ENCODE assay signal across 34 cellular contexts in the genomic region with DNA sequence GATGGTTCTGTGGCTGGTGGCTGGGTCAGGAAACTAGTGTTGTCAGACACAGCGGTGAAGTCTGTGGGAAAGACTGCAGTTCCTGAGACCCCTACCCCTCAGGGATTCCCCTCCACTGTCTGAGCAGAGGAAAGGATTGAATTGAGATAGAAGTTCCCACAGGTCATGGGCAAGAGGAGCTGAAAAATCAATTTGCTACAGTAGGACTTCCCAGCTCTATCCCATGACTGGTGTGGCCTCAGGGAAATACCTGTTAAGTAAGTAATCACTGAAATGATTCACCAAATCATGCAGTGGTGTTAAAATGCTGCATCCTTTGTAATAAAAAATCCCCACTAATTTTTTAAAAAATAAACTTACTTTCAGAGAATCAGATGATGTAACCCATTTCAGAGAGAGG. TPM values are rescaled to one million over a fixed set of nuclear protein-coding genes. Genes with fewer than 3 reads are reported as not detected.
DNase-seq lines count a peak whose midpoint lies in the region; ATAC-seq, FAIRE-seq and TF ChIP-seq lines count a peak whose summit lies in the region.
"Had no signal": no experiment of that assay in that cellular context is flagged by ENCODE, and none has a peak within 500 bp of the region (broad histone marks: within the 10 kb centered on the region; RNA-seq: fewer than 3 reads in every experiment).

No MANE protein-coding gene starts in this region.

- DNase-seq in EL: peak; percentile 57
- peak; percentile 24 for DNase-seq in NCI-H226
- DNase-seq in H1 (ENCODE audit: low read depth in 1 of 2, low spot score in 2 of 2): no peak
- no peak for DNase-seq in neural crest cell (ENCODE audit: low read depth, low spot score)
- no peak for DNase-seq in effector memory CD8-positive, alpha-beta T cell
- DNase-seq in prostate gland (ENCODE audit: low spot score): no peak
- DNase-seq in GM19238 (ENCODE audit: insufficient read length, low spot score): no peak
- no peak for DNase-seq in pancreas
- DNase-seq: activated CD4-positive, alpha-beta memory T cell treated with anti-CD3 and anti-CD28 coated beads for 36 hours; activated CD4-positive, CD25-positive, alpha-beta regulatory T cell treated with anti-CD3 and anti-CD28 coated beads, Interleukin-2, amount 50 U/mL, for 72 hours; activated CD8-positive, alpha-beta memory T cell treated with anti-CD3 and anti-CD28 coated beads, Interleukin-2, amount 50 U/mL, for 4 hours; anterior cingulate cortex; BE2C; caudate nucleus; cortex of kidney; DMS153; endodermal cell; MG63; natural killer cell; NCI-H1105 treated with DMSO at 0.1 percent for 48 hours; NCI-H2029; NCI-H69; right cardiac atrium; RPMI8226; spleen; upper lobe of right lung had no signal

- no peak overlapping the region for H2BK120ac ChIP-seq in H1 (replicated peaks; ENCODE audit: low read depth, low read length)

- peaks cover 24% of the 10 kb centered on the region for H3K4me1 Mint-ChIP-seq in neural crest cell
- no peaks in the 10 kb centered on the region for H3K4me1 Mint-ChIP-seq in effector memory CD8-positive, alpha-beta T cell (ENCODE audit: low read depth in 2 of 2)
- H3K4me1 Mint-ChIP-seq: activated naive CD4-positive, alpha-beta T cell treated with anti-CD3 and anti-CD28 coated beads, Interleukin-2, amount 50 U/mL, for 24 hours; natural killer cell had no signal

- H3K79me2 ChIP-seq in H1 (ENCODE audit: control insufficient read depth in 1 of 2, insufficient read depth in 2 of 2, low read length in 2 of 2): no peaks in the 10 kb centered on the region
- H3K79me2 ChIP-seq: parathyroid adenoma had no signal

- H3K27ac ChIP-seq in H1 (ENCODE audit: low read depth, low read length) (no peak overlapping the region), prostate gland (no peak overlapping the region), pancreas (no peak overlapping the region)
- H3K27ac ChIP-seq: parathyroid adenoma, SK-N-MC, upper lobe of right lung had no signal

- no peak overlapping the region for H2BK20ac ChIP-seq in H1 (ENCODE audit: low read length)

- H3K27ac Mint-ChIP-seq in neural crest cell (ENCODE audit: unreplicated experiment): peak overlapping the region; percentile 16
- no peak overlapping the region for H3K27ac Mint-ChIP-seq in effector memory CD8-positive, alpha-beta T cell
- H3K27ac Mint-ChIP-seq: activated CD4-positive, alpha-beta memory T cell treated with anti-CD3 and anti-CD28 coated beads for 36 hours; activated naive CD4-positive, alpha-beta T cell treated with anti-CD3 and anti-CD28 coated beads, Interleukin-2, amount 50 U/mL, for 24 hours; activated T-helper 2 cell treated with anti-CD3 and anti-CD28 coated beads, Interferon-gamma antibody, Interleukin-2, Interleukin-4, amounts not matched to agents 10 μg/mL and 5 μg/mL and 100 μg/mL, durations not matched to agents 14 hours and 24 hours and 36 hours; endodermal cell; natural killer cell; T-helper 1 cell treated with Interleukin-12 subunit alpha and Interleukin-12 subunit beta and Interleukin-4 antibody, amounts not matched to agents 30 μg/mL and 1 μg/mL, for 36 hours had no signal

- H2BK15ac ChIP-seq in H1 (ENCODE audit: low read length): no peak overlapping the region

- CTCF ChIA-PET in H1 (lab: Charles Lee; ENCODE audit: partially characterized antibody): interaction anchor here (1.1 to 1.6 kb wide), 2 partner anchors 10 to 21 kb away, joined by 3 read pairs; no protein-coding TSS in a partner anchor

- H3K27me3 ChIP-seq in H1 (replicated peaks in 1 of 4; ENCODE audit: control insufficient read depth in 3 of 4, extremely low read depth in 1 of 4, insufficient read depth in 3 of 4, low read length in 3 of 4): no peaks in the 10 kb centered on the region
- no peaks in the 10 kb centered on the region for H3K27me3 ChIP-seq in prostate gland (replicated peaks; ENCODE audit: insufficient read depth)
- H3K27me3 ChIP-seq in pancreas: no peaks in the 10 kb centered on the region
- H3K27me3 ChIP-seq: MG63, upper lobe of right lung had no signal

- H2AFZ ChIP-seq in H1 (ENCODE audit: low read length): 0 out of 2 replicates have a peak overlapping the region, but pooled peaks have one; percentile 41

- no peak for ATAC-seq in effector memory CD8-positive, alpha-beta T cell (replicated peaks)
- ATAC-seq in pancreas: no peak
- ATAC-seq: natural killer cell had no signal

- H4K5ac ChIP-seq in H1 (ENCODE audit: insufficient read length, low read depth, low read length): no peak overlapping the region

- H3K56ac ChIP-seq in H1 (replicated peaks; ENCODE audit: insufficient read length, low read depth, low read length): no peak overlapping the region

- no peak overlapping the region for H4K91ac ChIP-seq in H1 (replicated peaks; ENCODE audit: insufficient read length, low read length)

- no peak overlapping the region for H3K9ac ChIP-seq in H1 (replicated peaks in 1 of 4; ENCODE audit: extremely low read depth in 1 of 4, low read depth in 3 of 4, low read length in 3 of 4)
- H3K9ac ChIP-seq: parathyroid adenoma had no signal

- TF ChIP-seq EP300 in H1 (IDR thresholded peaks at IDR 0.05; ENCODE audit: borderline replicate concordance in 1 of 2, low read depth in 2 of 2, low read length in 2 of 2): no peak

- TF ChIP-seq RAD21 in H1 (IDR thresholded peaks at IDR 0.05 in 1 of 2, conservative IDR thresholded peaks at IDR 0.05 in 1 of 2; ENCODE audit: low read depth in 2 of 2, low read length in 2 of 2): no peak

- no peak for TF ChIP-seq CTCF in H1 (IDR thresholded peaks at IDR 0.05; ENCODE audit: control extremely low read depth in 1 of 3, insufficient read depth in 1 of 3, low read depth in 1 of 3, low read length in 3 of 3)
- TF ChIP-seq CTCF in neural crest cell (conservative IDR thresholded peaks at IDR 0.05): no peak
- TF ChIP-seq CTCF in prostate gland (IDR thresholded peaks at IDR 0.05): no peak
- TF ChIP-seq CTCF in pancreas (IDR thresholded peaks at IDR 0.05): no peak

- WGBS in H1 (ENCODE audit: extremely low coverage in 1 of 2, insufficient coverage in 1 of 2, insufficient read length in 1 of 2, insufficient replicate concordance in 2 of 2, low coverage in 1 of 2, low lambda C conversion rate in 2 of 2, missing lambda C conversion rate in 1 of 2), 2 experiments: 100% methylated on average over 1 of the region's 1 CpG; no CpG with 5 or more reads in 1 of the 2 experiments
- 100% methylated on average over 1 of the region's 1 CpG for WGBS in prostate gland
- 94 to 95% methylated on average over 1 of the region's 1 CpG for WGBS in pancreas, 2 donors

- H4K8ac ChIP-seq in H1 (ENCODE audit: extremely low read depth, insufficient read depth, low read length): no peak overlapping the region

- H4K20me1 ChIP-seq in H1 (replicated peaks in 1 of 2; ENCODE audit: control insufficient read depth in 1 of 2, insufficient read depth in 2 of 2, low read length in 2 of 2): no peaks in the 10 kb centered on the region

- no peak overlapping the region for H3K4me3 ChIP-seq in H1 (ENCODE audit: extremely low read depth in 1 of 4, insufficient read depth in 2 of 4, low read depth in 3 of 4, low read length in 4 of 4)
- no peak overlapping the region for H3K4me3 ChIP-seq in prostate gland
- H3K4me3 ChIP-seq in pancreas: no peak overlapping the region
- H3K4me3 ChIP-seq: MG63, SK-N-MC, spleen, upper lobe of right lung had no signal

- H3K27me3 Mint-ChIP-seq in neural crest cell (ENCODE audit: low read depth): no peaks in the 10 kb centered on the region
- H3K27me3 Mint-ChIP-seq in effector memory CD8-positive, alpha-beta T cell: peaks cover 25 to 61% of the 10 kb centered on the region in 2 donors

- H3K18ac ChIP-seq in H1 (ENCODE audit: extremely low read depth, low read length): no peak overlapping the region

- no peaks in the 10 kb centered on the region for H3K36me3 ChIP-seq in H1 (ENCODE audit: control insufficient read depth in 2 of 4, insufficient read depth in 4 of 4, low read length in 3 of 4)
- no peaks in the 10 kb centered on the region for H3K36me3 ChIP-seq in prostate gland
- H3K36me3 ChIP-seq in pancreas: no peaks in the 10 kb centered on the region
- H3K36me3 ChIP-seq: BE2C, MG63, spleen, upper lobe of right lung had no signal

- H2AK5ac ChIP-seq in H1 (ENCODE audit: low read depth, low read length): no peak overlapping the region

- H3K23me2 ChIP-seq in H1 (ENCODE audit: low read depth, low read length): no peaks in the 10 kb centered on the region

- FAIRE-seq in H1 (lab: Jason Lieb, UNC): no peak
- FAIRE-seq in pancreas (lab: Jason Lieb, UNC): no peak
- FAIRE-seq: G401.6, H54, islet of Langerhans had no signal

- no peak overlapping the region for H3K4me3 Mint-ChIP-seq in neural crest cell
- no peak overlapping the region for H3K4me3 Mint-ChIP-seq in effector memory CD8-positive, alpha-beta T cell
- H3K4me3 Mint-ChIP-seq: activated CD4-positive, alpha-beta memory T cell treated with anti-CD3 and anti-CD28 coated beads for 36 hours; activated naive CD4-positive, alpha-beta T cell treated with anti-CD3 and anti-CD28 coated beads, Interleukin-2, amount 50 U/mL, for 24 hours; endodermal cell; natural killer cell; T-helper 1 cell treated with Interleukin-12 subunit alpha and Interleukin-12 subunit beta and Interleukin-4 antibody, amounts not matched to agents 30 μg/mL and 1 μg/mL, for 36 hours had no signal

- H3K79me1 ChIP-seq in H1 (ENCODE audit: low read depth, low read length): no peaks in the 10 kb centered on the region

- H3K4ac ChIP-seq in H1 (replicated peaks; ENCODE audit: insufficient read length, low read depth, low read length): no peak overlapping the region

- no peak for TF ChIP-seq POLR2A in H1 (IDR thresholded peaks at IDR 0.05; ENCODE audit: control extremely low read depth in 1 of 2, low read depth in 2 of 2, low read length in 2 of 2)
- no peak for TF ChIP-seq POLR2A in prostate gland (IDR thresholded peaks at IDR 0.05)

- no peaks in the 10 kb centered on the region for H3K9me3 ChIP-seq in H1 (ENCODE audit: insufficient read depth in 2 of 2, low read depth in 1 of 2, low read length in 1 of 2)
- no peaks in the 10 kb centered on the region for H3K9me3 ChIP-seq in prostate gland
- H3K9me3 ChIP-seq in pancreas: no peaks in the 10 kb centered on the region
- H3K9me3 ChIP-seq: BE2C, MG63, spleen, upper lobe of right lung had no signal

- no peak overlapping the region for H2BK5ac ChIP-seq in H1 (ENCODE audit: low read depth, low read length)

- POLR2A ChIA-PET in H1 (lab: Charles Lee; ENCODE audit: partially characterized antibody): no interaction called here

- no peak overlapping the region for H3K4me2 ChIP-seq in H1 (ENCODE audit: insufficient read depth in 1 of 2, low read depth in 2 of 2, low read length in 2 of 2)

- intact Hi-C loops in prostate gland (cut with DNase I) (no loop called here), pancreas (cut with DNase I) (no loop called here)

- H2BK12ac ChIP-seq in H1 (ENCODE audit: low read depth, low read length): no peak overlapping the region

- H3K14ac ChIP-seq in H1 (ENCODE audit: insufficient read length): no peak overlapping the region

- no peak overlapping the region for H3K23ac ChIP-seq in H1 (ENCODE audit: insufficient read length)

- H3K4me1 ChIP-seq in H1 (replicated peaks in 1 of 4; ENCODE audit: control insufficient read depth in 3 of 4, insufficient read depth in 4 of 4, low read length in 3 of 4) (no peaks in the 10 kb centered on the region), prostate gland (replicated peaks) (no peaks in the 10 kb centered on the region), pancreas (no peaks in the 10 kb centered on the region)
- H3K4me1 ChIP-seq: BE2C, parathyroid adenoma had no signal

- no peaks in the 10 kb centered on the region for H3K36me3 Mint-ChIP-seq in neural crest cell (ENCODE audit: low read depth)
- H3K36me3 Mint-ChIP-seq in effector memory CD8-positive, alpha-beta T cell (ENCODE audit: insufficient read depth): no peaks in the 10 kb centered on the region
- H3K36me3 Mint-ChIP-seq: activated CD4-positive, alpha-beta memory T cell treated with anti-CD3 and anti-CD28 coated beads for 36 hours; activated naive CD4-positive, alpha-beta T cell treated with anti-CD3 and anti-CD28 coated beads, Interleukin-2, amount 50 U/mL, for 24 hours; natural killer cell had no signal

- H3K9me3 Mint-ChIP-seq in neural crest cell: peaks cover 4% of the 10 kb centered on the region
- no peaks in the 10 kb centered on the region for H3K9me3 Mint-ChIP-seq in effector memory CD8-positive, alpha-beta T cell
- H3K9me3 Mint-ChIP-seq: activated CD4-positive, alpha-beta memory T cell treated with anti-CD3 and anti-CD28 coated beads for 36 hours; activated T-helper 2 cell treated with anti-CD3 and anti-CD28 coated beads, Interferon-gamma antibody, Interleukin-2, Interleukin-4, amounts not matched to agents 10 μg/mL and 5 μg/mL and 100 μg/mL, durations not matched to agents 14 hours and 24 hours and 36 hours; endodermal cell; natural killer cell; T-helper 1 cell treated with Interleukin-12 subunit alpha and Interleukin-12 subunit beta and Interleukin-4 antibody, amounts not matched to agents 30 μg/mL and 1 μg/mL, for 36 hours had no signal

RNA-seq across cellular contexts. Expression of a gene that starts 45.0 kb away (rescaled TPM):
- total RNA-seq in H1 (2021; fragmentation: NEBNext Ultra II Directional; extraction: Animal tissue kit (Norgen Biotek cat#: 25700)): 30.3 and 32.6 TPM in 2 replicates
- 4.7 and 5.5 TPM in 2 replicates for polyA plus RNA-seq in H1 (2011; rRNA removed)
- polyA plus RNA-seq in H1 (2011; cell fraction: cytosol; rRNA removed): 6.9 TPM
- 7.3 TPM for polyA plus RNA-seq in H1 (2011; cell fraction: nucleus; rRNA removed)
- 13.5 to 19.5 TPM (median 16.1 TPM) in 4 replicates for polyA plus RNA-seq in H1 (2012, experiment 1 of 2)
- 3.6 TPM for polyA plus RNA-seq in H1 (2012, experiment 2 of 2)
- polyA plus RNA-seq in H1 (2013, experiment 1 of 2): 14.4 TPM
- polyA plus RNA-seq in H1 (2013, experiment 2 of 2): 13.7 TPM
- 14.6 and 15.7 TPM in 2 replicates for polyA minus RNA-seq in H1 (2011; rRNA and poly(A)+ RNA removed)
- polyA minus RNA-seq in H1 (2011; cell fraction: cytosol; rRNA and poly(A)+ RNA removed): 18.6 TPM
- polyA minus RNA-seq in H1 (2011; cell fraction: nucleus; rRNA and poly(A)+ RNA removed): 30.5 TPM
- 40.0 and 44.2 TPM in 2 replicates for total RNA-seq in neural crest cell
- total RNA-seq in prostate gland: 10 to 100 TPM in 1 of 2 donors, 1 to 10 TPM in 1; 9.5 to 13.3 TPM
- 10 to 100 TPM in 2 of 6 donors, 1 to 10 TPM in 4; 4.3 to 19.2 (median 8.2) TPM for total RNA-seq in pancreas
- polyA plus RNA-seq in pancreas: 1 to 10 TPM; 2.5 to 3.7 TPM

Comparison
In these comparisons a context has a peak if more than half of its experiments do, and no peak if none do; other contexts are left out.
1. DNase-seq: peak in EL (single experiment) and NCI-H226 (single experiment); none in H1 (0 of 2), neural crest cell (single experiment), effector memory CD8-positive, alpha-beta T cell (0 of 3), prostate gland (single experiment), GM19238 (single experiment) and pancreas (0 of 6).